Comparison of ENCODE assay signal across 3 cellular contexts in genomic region chr10:90967865-90968264, GRCh38.
TF ChIP-seq lines count a peak whose summit lies in the region.

No MANE protein-coding gene starts in this region.

TF ChIP-seq in SK-N-SH, 30 proteins besides CTCF, POLR2A, EP300 and RAD21 (continued from another document):
- no peak for TF ChIP-seq FOXM1 (IDR thresholded peaks at IDR 0.05; ENCODE audit: low read depth)
- TF ChIP-seq TEAD4 (IDR thresholded peaks at IDR 0.05; ENCODE audit: borderline replicate concordance, insufficient read depth) = no peak
- TF ChIP-seq TAF1 (IDR thresholded peaks at IDR 0.05; ENCODE audit: borderline replicate concordance, low read depth, low read length) = no peak
- TF ChIP-seq USF2 (IDR thresholded peaks at IDR 0.05; ENCODE audit: borderline replicate concordance, low read depth, low read length) = no peak
- no peak for TF ChIP-seq RFX5 (IDR thresholded peaks at IDR 0.05; ENCODE audit: low read length)
- no peak for TF ChIP-seq RCOR1 (IDR thresholded peaks at IDR 0.05; ENCODE audit: low read length)

TF ChIP-seq in SK-N-SH treated with all-trans-retinoic acid at 6 μM for 48 hours, 23 proteins besides CTCF, POLR2A, EP300 and RAD21 (continued from another document):
- TF ChIP-seq ZFP3 (CRISPR knock-in tag; IDR thresholded peaks at IDR 0.05) (no peak), TCF4 (CRISPR knock-in tag; IDR thresholded peaks at IDR 0.05; ENCODE audit: borderline replicate concordance) (no peak), GLIS3 (CRISPR knock-in tag; IDR thresholded peaks at IDR 0.05) (no peak), PPARA (CRISPR knock-in tag; IDR thresholded peaks at IDR 0.05; ENCODE audit: borderline replicate concordance) (no peak), TOX (CRISPR knock-in tag; IDR thresholded peaks at IDR 0.05; ENCODE audit: borderline replicate concordance) (no peak), CREB5 (CRISPR knock-in tag; IDR thresholded peaks at IDR 0.05; ENCODE audit: low read depth) (no peak), RARB (CRISPR knock-in tag; IDR thresholded peaks at IDR 0.05) (no peak), BACH2 (CRISPR knock-in tag; IDR thresholded peaks at IDR 0.05; ENCODE audit: borderline replicate concordance) (no peak), SNAI2 (CRISPR knock-in tag; IDR thresholded peaks at IDR 0.05) (no peak), ZC3H10 (CRISPR knock-in tag; IDR thresholded peaks at IDR 0.05) (no peak), ZNF565 (CRISPR knock-in tag; conservative IDR thresholded peaks at IDR 0.05; ENCODE audit: low read depth) (no peak)
- TF ChIP-seq, protein P1, sequence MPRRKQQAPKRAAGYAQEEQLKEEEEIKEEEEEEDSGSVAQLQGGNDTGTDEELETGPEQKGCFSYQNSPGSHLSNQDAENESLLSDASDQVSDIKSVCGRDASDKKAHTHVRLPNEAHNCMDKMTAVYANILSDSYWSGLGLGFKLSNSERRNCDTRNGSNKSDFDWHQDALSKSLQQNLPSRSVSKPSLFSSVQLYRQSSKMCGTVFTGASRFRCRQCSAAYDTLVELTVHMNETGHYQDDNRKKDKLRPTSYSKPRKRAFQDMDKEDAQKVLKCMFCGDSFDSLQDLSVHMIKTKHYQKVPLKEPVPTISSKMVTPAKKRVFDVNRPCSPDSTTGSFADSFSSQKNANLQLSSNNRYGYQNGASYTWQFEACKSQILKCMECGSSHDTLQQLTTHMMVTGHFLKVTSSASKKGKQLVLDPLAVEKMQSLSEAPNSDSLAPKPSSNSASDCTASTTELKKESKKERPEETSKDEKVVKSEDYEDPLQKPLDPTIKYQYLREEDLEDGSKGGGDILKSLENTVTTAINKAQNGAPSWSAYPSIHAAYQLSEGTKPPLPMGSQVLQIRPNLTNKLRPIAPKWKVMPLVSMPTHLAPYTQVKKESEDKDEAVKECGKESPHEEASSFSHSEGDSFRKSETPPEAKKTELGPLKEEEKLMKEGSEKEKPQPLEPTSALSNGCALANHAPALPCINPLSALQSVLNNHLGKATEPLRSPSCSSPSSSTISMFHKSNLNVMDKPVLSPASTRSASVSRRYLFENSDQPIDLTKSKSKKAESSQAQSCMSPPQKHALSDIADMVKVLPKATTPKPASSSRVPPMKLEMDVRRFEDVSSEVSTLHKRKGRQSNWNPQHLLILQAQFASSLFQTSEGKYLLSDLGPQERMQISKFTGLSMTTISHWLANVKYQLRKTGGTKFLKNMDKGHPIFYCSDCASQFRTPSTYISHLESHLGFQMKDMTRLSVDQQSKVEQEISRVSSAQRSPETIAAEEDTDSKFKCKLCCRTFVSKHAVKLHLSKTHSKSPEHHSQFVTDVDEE (CRISPR knock-in tag; IDR thresholded peaks at IDR 0.05) = no peak
- TF ChIP-seq, protein P2, sequence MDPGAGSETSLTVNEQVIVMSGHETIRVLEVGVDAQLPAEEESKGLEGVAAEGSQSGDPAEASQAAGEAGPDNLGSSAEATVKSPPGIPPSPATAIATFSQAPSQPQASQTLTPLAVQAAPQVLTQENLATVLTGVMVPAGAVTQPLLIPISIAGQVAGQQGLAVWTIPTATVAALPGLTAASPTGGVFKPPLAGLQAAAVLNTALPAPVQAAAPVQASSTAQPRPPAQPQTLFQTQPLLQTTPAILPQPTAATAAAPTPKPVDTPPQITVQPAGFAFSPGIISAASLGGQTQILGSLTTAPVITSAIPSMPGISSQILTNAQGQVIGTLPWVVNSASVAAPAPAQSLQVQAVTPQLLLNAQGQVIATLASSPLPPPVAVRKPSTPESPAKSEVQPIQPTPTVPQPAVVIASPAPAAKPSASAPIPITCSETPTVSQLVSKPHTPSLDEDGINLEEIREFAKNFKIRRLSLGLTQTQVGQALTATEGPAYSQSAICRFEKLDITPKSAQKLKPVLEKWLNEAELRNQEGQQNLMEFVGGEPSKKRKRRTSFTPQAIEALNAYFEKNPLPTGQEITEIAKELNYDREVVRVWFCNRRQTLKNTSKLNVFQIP (CRISPR knock-in tag; IDR thresholded peaks at IDR 0.05; ENCODE audit: borderline replicate concordance, low read depth) = no peak
- TF ChIP-seq, protein P3, sequence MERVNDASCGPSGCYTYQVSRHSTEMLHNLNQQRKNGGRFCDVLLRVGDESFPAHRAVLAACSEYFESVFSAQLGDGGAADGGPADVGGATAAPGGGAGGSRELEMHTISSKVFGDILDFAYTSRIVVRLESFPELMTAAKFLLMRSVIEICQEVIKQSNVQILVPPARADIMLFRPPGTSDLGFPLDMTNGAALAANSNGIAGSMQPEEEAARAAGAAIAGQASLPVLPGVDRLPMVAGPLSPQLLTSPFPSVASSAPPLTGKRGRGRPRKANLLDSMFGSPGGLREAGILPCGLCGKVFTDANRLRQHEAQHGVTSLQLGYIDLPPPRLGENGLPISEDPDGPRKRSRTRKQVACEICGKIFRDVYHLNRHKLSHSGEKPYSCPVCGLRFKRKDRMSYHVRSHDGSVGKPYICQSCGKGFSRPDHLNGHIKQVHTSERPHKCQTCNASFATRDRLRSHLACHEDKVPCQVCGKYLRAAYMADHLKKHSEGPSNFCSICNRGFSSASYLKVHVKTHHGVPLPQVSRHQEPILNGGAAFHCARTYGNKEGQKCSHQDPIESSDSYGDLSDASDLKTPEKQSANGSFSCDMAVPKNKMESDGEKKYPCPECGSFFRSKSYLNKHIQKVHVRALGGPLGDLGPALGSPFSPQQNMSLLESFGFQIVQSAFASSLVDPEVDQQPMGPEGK (CRISPR knock-in tag; IDR thresholded peaks at IDR 0.05; ENCODE audit: borderline replicate concordance) = no peak

TF ChIP-seq in GM12891, 5 proteins besides CTCF, POLR2A, EP300 and RAD21 (continued from another document):
- no peak for TF ChIP-seq SPI1 (IDR thresholded peaks at IDR 0.05; ENCODE audit: low read depth, low read length)
TF ChIP-seq in GM12891: peak in this region for 0.
